ENCODE assay signal across 24 cellular contexts in the genomic region with DNA sequence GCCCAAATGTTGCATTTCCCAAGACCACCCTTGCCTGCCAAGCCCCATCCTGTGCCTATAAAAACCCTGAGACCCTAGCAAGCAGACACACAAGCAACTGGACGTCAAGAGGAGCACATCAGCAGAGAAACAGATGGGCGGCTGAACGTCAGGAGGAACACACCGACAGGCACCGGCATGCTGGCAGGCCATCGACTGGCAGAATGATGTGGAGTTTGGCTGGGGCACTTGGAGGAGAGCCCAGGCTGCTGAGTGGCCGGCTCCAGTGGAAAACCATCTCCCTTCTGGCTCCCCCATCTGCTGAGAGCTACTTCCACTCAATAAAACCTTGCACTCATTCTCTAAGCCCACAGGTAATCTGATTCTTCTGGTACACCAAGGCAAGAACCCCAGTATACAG.
"Had no signal": no experiment of that assay in that cellular context is flagged by ENCODE, and none has a peak within 500 bp of the region (broad histone marks: within the 10 kb centered on the region; RNA-seq: fewer than 3 reads in every experiment).

No MANE protein-coding gene starts in this region.

- ATAC-seq: activated T-cell treated with anti-CD3 and anti-CD28 coated beads, Interleukin-2, amount 50 U/mL, for 4 hours; Panc1; SK-N-SH treated with all-trans-retinoic acid at 6 μM for 48 hours had no signal

- DNase-seq: activated CD4-positive, alpha-beta T cell treated with anti-CD3 and anti-CD28 coated beads, Interleukin-2, amount 50 U/mL, for 4 hours; activated CD4-positive, CD25-positive, alpha-beta regulatory T cell treated with anti-CD3 and anti-CD28 coated beads, Interleukin-2, amount 50 U/mL, for 72 hours; activated CD8-positive, alpha-beta memory T cell treated with anti-CD3 and anti-CD28 coated beads for 24 hours; activated effector memory CD4-positive, alpha-beta T cell treated with anti-CD3 and anti-CD28 coated beads, Interleukin-2, amount 50 U/mL, for 16 hours; activated T-cell treated with anti-CD3 and anti-CD28 coated beads, Interleukin-2, amount 50 U/mL, for 4 hours; brain microvascular endothelial cell; cerebellar nuclear complex; IMR-90; Kasumi-1; KBM-7; NCI-H1048; NCI-H146; NCI-H2029; NCI-H2107; NCI-H69; NK-92 treated with Interleukin-12 subunit alpha and Interleukin-12 subunit beta, amount 100 ng/mL, for 24 hours; OCI-M1; RPMI8226; SHP77; SW 1271 had no signal

- H3K27me3 Mint-ChIP-seq: activated naive CD8-positive, alpha-beta T cell had no signal

- H3K4me3 Mint-ChIP-seq: activated naive CD8-positive, alpha-beta T cell; activated T-cell treated with anti-CD3 and anti-CD28 coated beads, Interleukin-2, amount 50 U/mL, for 4 hours; T-helper 1 cell treated with Interleukin-12 subunit alpha and Interleukin-12 subunit beta and Interleukin-4 antibody, amounts not matched to agents 30 μg/mL and 1 μg/mL, for 36 hours had no signal

- H3K36me3 Mint-ChIP-seq: activated naive CD8-positive, alpha-beta T cell had no signal

- H3K27ac Mint-ChIP-seq: activated naive CD8-positive, alpha-beta T cell; T-helper 1 cell treated with Interleukin-12 subunit alpha and Interleukin-12 subunit beta and Interleukin-4 antibody, amounts not matched to agents 30 μg/mL and 1 μg/mL, for 36 hours had no signal
